15 cellular contexts compared by ENCODE assay signal in the genomic region with DNA sequence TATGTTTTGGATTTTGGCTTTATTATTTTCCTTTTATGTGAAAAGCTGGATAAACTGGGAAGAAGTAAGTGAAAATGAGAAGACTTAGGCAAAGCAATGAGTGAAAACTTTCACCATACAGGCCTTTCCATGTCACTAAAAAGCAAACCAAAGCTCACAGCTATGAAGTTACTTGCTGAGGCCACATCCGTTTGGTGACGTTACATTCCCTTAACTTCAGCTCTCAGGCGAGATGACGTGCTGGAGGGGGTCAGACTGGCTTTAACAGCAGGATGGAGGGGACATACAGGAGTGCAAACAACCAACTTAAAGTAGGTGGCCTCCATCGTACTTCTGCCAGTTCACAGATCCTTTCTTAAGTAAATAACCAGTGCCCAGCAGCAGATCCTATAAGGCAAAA.
"Had no signal": no experiment of that assay in that cellular context is flagged by ENCODE, and none has a peak within 500 bp of the region (broad histone marks: within the 10 kb centered on the region; RNA-seq: fewer than 3 reads in every experiment).

No MANE protein-coding gene starts in this region.

- H3K4me1 ChIP-seq: testis had no signal

- H3K27ac ChIP-seq: ovary, testis had no signal

- H3K4me3 ChIP-seq: ovary, sigmoid colon, testis had no signal

- H3K27me3 ChIP-seq: ovary, sigmoid colon, testis had no signal

- H3K27ac Mint-ChIP-seq: activated CD4-positive, alpha-beta memory T cell treated with anti-CD3 and anti-CD28 coated beads for 36 hours; activated naive CD8-positive, alpha-beta T cell; immature natural killer cell; memory B cell; stimulated activated naive CD8-positive, alpha-beta T cell treated with anti-CD3 and anti-CD28 coated beads, Interleukin-15, Interleukin-2, amounts not matched to agents 100 ng/mL and 50 ng/mL, for 24 hours had no signal

- H3K36me3 Mint-ChIP-seq: activated CD4-positive, alpha-beta memory T cell treated with anti-CD3 and anti-CD28 coated beads for 36 hours; activated naive CD8-positive, alpha-beta T cell; immature natural killer cell; memory B cell had no signal

- H3K9me3 ChIP-seq: ovary, sigmoid colon, testis had no signal

- H3K36me3 ChIP-seq: ovary, sigmoid colon had no signal

- H3K9me3 Mint-ChIP-seq: activated CD4-positive, alpha-beta memory T cell treated with anti-CD3 and anti-CD28 coated beads for 36 hours; activated T-cell treated with anti-CD3 and anti-CD28 coated beads, Interleukin-2, amount 50 U/mL, for 4 hours; immature natural killer cell; memory B cell; stimulated activated naive CD8-positive, alpha-beta T cell treated with anti-CD3 and anti-CD28 coated beads, Interleukin-15, Interleukin-2, amounts not matched to agents 100 ng/mL and 50 ng/mL, for 24 hours had no signal

- H3K4me3 Mint-ChIP-seq: activated CD4-positive, alpha-beta memory T cell treated with anti-CD3 and anti-CD28 coated beads for 36 hours; activated naive CD8-positive, alpha-beta T cell; activated T-cell treated with anti-CD3 and anti-CD28 coated beads, Interleukin-2, amount 50 U/mL, for 4 hours; immature natural killer cell; memory B cell; stimulated activated naive CD8-positive, alpha-beta T cell treated with anti-CD3 and anti-CD28 coated beads, Interleukin-15, Interleukin-2, amounts not matched to agents 100 ng/mL and 50 ng/mL, for 24 hours had no signal

- ATAC-seq: activated CD4-positive, CD25-positive, alpha-beta regulatory T cell treated with anti-CD3 and anti-CD28 coated beads, Interleukin-2, amount 50 U/mL, for 24 hours; activated T-cell treated with anti-CD3 and anti-CD28 coated beads, Interleukin-2, amount 50 U/mL, for 4 hours; left lobe of liver had no signal

- H3K4me1 Mint-ChIP-seq: immature natural killer cell, memory B cell had no signal

- DNase-seq: activated CD4-positive, alpha-beta memory T cell treated with anti-CD3 and anti-CD28 coated beads for 36 hours; activated effector memory CD4-positive, alpha-beta T cell treated with anti-CD3 and anti-CD28 coated beads, Interleukin-2, amount 50 U/mL, for 16 hours; activated T-cell treated with anti-CD3 and anti-CD28 coated beads, Interleukin-2, amount 50 U/mL, for 4 hours; amygdala; immature natural killer cell; ovary; sigmoid colon; stimulated activated CD4-positive, alpha-beta T cell treated with anti-CD3 and anti-CD28 coated beads, Interleukin-4, amount 100 ng/mL, for 1 hour; stimulated activated CD8-positive, alpha-beta memory T cell treated with anti-CD3 and anti-CD28 coated beads, Interleukin-4, amount 100 ng/mL, for 48 hours; testis had no signal
